Comparison of ENCODE assay signal across 9 cellular contexts in genomic region chr21:41547111-41547510, GRCh38. TPM values are rescaled to one million over a fixed set of nuclear protein-coding genes. Genes with fewer than 3 reads are reported as not detected.
"Had no signal": no experiment of that assay in that cellular context is flagged by ENCODE, and none has a peak within 500 bp of the region (broad histone marks: within the 10 kb centered on the region; RNA-seq: fewer than 3 reads in every experiment).

No MANE protein-coding gene starts in this region.

- ATAC-seq: GM23338, K562 had no signal

- DNase-seq: H9, HCEC 1CT, IMR-90, KG1 had no signal

- FAIRE-seq: H1, H54, HTR-8/SVneo, K562 had no signal

- H3K4me3 ChIP-seq: GM23338, K562 had no signal

RNA-seq across cellular contexts. Expression of gene TMPRSS2, which starts 39.2 kb away (rescaled TPM):
- total RNA-seq: IMR-90 had no signal
- polyA plus RNA-seq: IMR-90, K562 had no signal
